In the genomic region with DNA sequence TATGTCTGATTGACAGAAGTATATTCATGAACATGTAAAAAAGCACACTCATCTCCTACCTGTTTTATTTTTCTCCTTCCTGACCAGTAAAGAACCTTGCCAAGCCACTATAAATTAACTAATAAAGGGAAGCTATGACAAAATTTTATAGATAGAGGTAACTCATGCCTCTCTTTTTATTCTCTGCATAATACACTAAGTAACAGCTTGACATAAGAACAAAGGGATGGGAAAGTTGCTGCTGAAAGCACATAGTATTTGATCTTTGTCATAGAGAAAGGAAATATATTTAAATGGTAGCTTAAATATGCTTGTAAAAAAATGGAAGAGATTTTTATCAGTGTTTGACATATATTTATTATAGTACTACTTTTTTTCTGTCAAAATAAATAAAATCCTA, we compare ENCODE assay signal across 9 cellular contexts.
"Had no signal": no experiment of that assay in that cellular context is flagged by ENCODE, and none has a peak within 500 bp of the region (broad histone marks: within the 10 kb centered on the region; RNA-seq: fewer than 3 reads in every experiment).

No MANE protein-coding gene starts in this region.

- H3K9me3 Mint-ChIP-seq: GM23338, H9 had no signal

- H3K27ac Mint-ChIP-seq: GM23338, H9, HFFc6 had no signal

- DNase-seq: GM23248, GOT3, H7, H9, HCEC 1CT, HFFc6 had no signal

- H3K4me1 ChIP-seq: HAP-1 had no signal

- H3K9ac ChIP-seq: GM23248 had no signal

- H3K9me3 ChIP-seq: HAP-1 had no signal

- H2AFZ ChIP-seq: GM23248, GM23338 had no signal

- H3K27ac ChIP-seq: GM23248 had no signal

- ATAC-seq: GM23338, HCT116 had no signal

- H3K4me3 ChIP-seq: GM23248, GM23338, HAP-1 had no signal

- H3K4me2 ChIP-seq: GM23338 had no signal

- H3K36me3 ChIP-seq: HAP-1 had no signal
